Comparison of ENCODE assay signal across 1 cellular context in genomic region chr1:108646265-108646660, GRCh38.
TF ChIP-seq lines count a peak whose summit lies in the region.

No MANE protein-coding gene starts in this region.

TF ChIP-seq in H1, 55 proteins besides CTCF, POLR2A, EP300 and RAD21:
- TF ChIP-seq TEAD4 (IDR thresholded peaks at IDR 0.05; ENCODE audit: low read depth, low read length) = no peak
